ENCODE assay signal across 22 cellular contexts in genomic region chr9:134850611-134851010, GRCh38. TPM values are rescaled to one million over a fixed set of nuclear protein-coding genes. Genes with fewer than 3 reads are reported as not detected.
DNase-seq lines count a peak whose midpoint lies in the region; ATAC-seq, FAIRE-seq and TF ChIP-seq lines count a peak whose summit lies in the region.
"Had no signal": no experiment of that assay in that cellular context is flagged by ENCODE, and none has a peak within 500 bp of the region (broad histone marks: within the 10 kb centered on the region; RNA-seq: fewer than 3 reads in every experiment).

No MANE protein-coding gene starts in this region.

- FAIRE-seq in astrocyte (lab: Jason Lieb, UNC), result no peak
- FAIRE-seq: A549, GM12878, H54 had no signal

- H3K4me1 ChIP-seq in astrocyte (ENCODE audit: insufficient read depth, low read length) (no peaks in the 10 kb centered on the region), osteoblast (ENCODE audit: insufficient read depth, low read length) (no peaks in the 10 kb centered on the region), tibial artery (no peaks in the 10 kb centered on the region), GM23248 (ENCODE audit: insufficient read depth) (no peaks in the 10 kb centered on the region)
- H3K4me1 ChIP-seq: A549, BE2C, Caco-2, HAP-1 had no signal

- DNase-seq in CD14-positive monocyte (ENCODE audit: low spot score) (peak; percentile 4), astrocyte (ENCODE audit: low read depth) (no peak), osteoblast (ENCODE audit: insufficient read length, low spot score, missing footprints) (peak; percentile 70), tibial artery (peak; percentile 10 to 45), GM23248 (no peak), NCI-H1092 (lab: John Stamatoyannopoulos, UW) (no peak)
- DNase-seq in CD4-positive, alpha-beta T cell, result no peak
- DNase-seq: 8988T; ACHN; AML-193; CD8-positive, alpha-beta T cell; DMS153; DND-41; GDM1; GOT3 had no signal

- H3K27ac Mint-ChIP-seq in CD14-positive monocyte (no peak overlapping the region), astrocyte (ENCODE audit: unreplicated experiment) (peak overlapping the region; percentile 75)
- H3K27ac Mint-ChIP-seq in CD4-positive, alpha-beta T cell, result no peak overlapping the region
- H3K27ac Mint-ChIP-seq: CD8-positive, alpha-beta T cell had no signal

- H3K9ac ChIP-seq in astrocyte (ENCODE audit: low read length) (no peak overlapping the region), GM23248 (no peak overlapping the region)
- H3K9ac ChIP-seq: BLaER1 treated with 17β-estradiol and CSF1 and Interleukin-3, amounts not matched to agents 10 nM and 100 nM had no signal

- no peaks in the 10 kb centered on the region for H3K9me2 ChIP-seq in GM23248 (ENCODE audit: insufficient read depth)

- POLR2A ChIA-PET in CD4-positive, alpha-beta T cell (lab: Charles Lee), result no interaction called here

- peaks cover 49% of the 10 kb centered on the region for H3F3A ChIP-seq in GM23248 (ENCODE audit: insufficient read depth)

- H3K4me2 ChIP-seq in astrocyte (ENCODE audit: low read length), result no peak overlapping the region
- H3K4me2 ChIP-seq in osteoblast (ENCODE audit: insufficient read depth, low read length), result no peak overlapping the region
- H3K4me2 ChIP-seq in GM23248 (ENCODE audit: unreplicated experiment), result no peak overlapping the region
- H3K4me2 ChIP-seq: A549; BLaER1 treated with 17β-estradiol and CSF1 and Interleukin-3, amounts not matched to agents 10 nM and 100 nM had no signal

- H3K4me3 ChIP-seq in astrocyte (ENCODE audit: insufficient read depth, low read depth, low read length), result no peak overlapping the region
- no peak overlapping the region for H3K4me3 ChIP-seq in osteoblast (ENCODE audit: insufficient read depth, low read length)
- H3K4me3 ChIP-seq in tibial artery, result no peak overlapping the region
- H3K4me3 ChIP-seq in GM23248, result no peak overlapping the region
- H3K4me3 ChIP-seq: A549; BLaER1 treated with 17β-estradiol and CSF1 and Interleukin-3, amounts not matched to agents 10 nM and 100 nM; GM12878; HAP-1 had no signal

- H3K9me3 ChIP-seq in astrocyte (ENCODE audit: insufficient read depth, low read depth, low read length) (peaks cover 22% of the 10 kb centered on the region), osteoblast (ENCODE audit: low read depth, low read length) (peaks cover 3% of the 10 kb centered on the region), tibial artery (no peaks in the 10 kb centered on the region), GM23248 (ENCODE audit: low read depth) (no peaks in the 10 kb centered on the region)
- no peaks in the 10 kb centered on the region for H3K9me3 ChIP-seq in CD4-positive, alpha-beta T cell (ENCODE audit: control insufficient read depth, low read length)
- H3K9me3 ChIP-seq: BE2C, Caco-2, HAP-1 had no signal

- peaks cover 65% of the 10 kb centered on the region for H4K20me1 ChIP-seq in astrocyte (ENCODE audit: insufficient read depth, low read length)
- H4K20me1 ChIP-seq in osteoblast (ENCODE audit: insufficient read depth, low read length), result peaks cover 3% of the 10 kb centered on the region
- no peaks in the 10 kb centered on the region for H4K20me1 ChIP-seq in GM23248 (ENCODE audit: insufficient read depth)

- CTCF ChIA-PET in CD4-positive, alpha-beta T cell (lab: Charles Lee), result no interaction called here

- H3K27me3 Mint-ChIP-seq in CD14-positive monocyte (ENCODE audit: low read depth in 3 of 3), result peaks cover 2 to 11% (median 3%) of the 10 kb centered on the region in 3 donors
- H3K27me3 Mint-ChIP-seq in astrocyte (ENCODE audit: low read depth, unreplicated experiment), result no peaks in the 10 kb centered on the region
- H3K27me3 Mint-ChIP-seq in CD4-positive, alpha-beta T cell, result peaks cover 6% of the 10 kb centered on the region

- TF ChIP-seq CTCF in CD14-positive monocyte (IDR thresholded peaks at IDR 0.05), result no peak
- no peak for TF ChIP-seq CTCF in astrocyte (IDR thresholded peaks at IDR 0.05; ENCODE audit: insufficient read depth, low read depth, low read length)
- no peak for TF ChIP-seq CTCF in osteoblast (IDR thresholded peaks at IDR 0.05; ENCODE audit: extremely low read depth, low read depth, low read length)
- TF ChIP-seq CTCF in tibial artery (IDR thresholded peaks at IDR 0.05), result no peak
- no peak for TF ChIP-seq CTCF in CD4-positive, alpha-beta T cell (IDR thresholded peaks at IDR 0.05)

- in situ Hi-C loops in GM23248 (cut with MboI), result no loop called here

- intact Hi-C loops in CD14-positive monocyte (cut with micrococcal nuclease), result no loop called here
- intact Hi-C loops in tibial artery (cut with DNase I; ENCODE audit: low total_unique reads), result no loop called here
- intact Hi-C loops in CD4-positive, alpha-beta T cell (cut with DNase I, micrococcal nuclease), result no loop called here

- no peaks in the 10 kb centered on the region for H3K27me3 ChIP-seq in astrocyte (ENCODE audit: insufficient read depth, low read length)
- H3K27me3 ChIP-seq in osteoblast (ENCODE audit: insufficient read depth, low read length), result no peaks in the 10 kb centered on the region
- H3K27me3 ChIP-seq in tibial artery, result no peaks in the 10 kb centered on the region
- no peaks in the 10 kb centered on the region for H3K27me3 ChIP-seq in CD4-positive, alpha-beta T cell (ENCODE audit: control insufficient read depth, insufficient read depth, low read length)
- no peaks in the 10 kb centered on the region for H3K27me3 ChIP-seq in GM23248 (replicated peaks; ENCODE audit: insufficient read depth)
- H3K27me3 ChIP-seq: BE2C had no signal

- H3K27ac ChIP-seq in astrocyte (ENCODE audit: low read depth, low read length) (no peak overlapping the region), osteoblast (ENCODE audit: low read depth, low read length) (no peak overlapping the region), tibial artery (no peak overlapping the region), GM23248 (no peak overlapping the region)
- no peak overlapping the region for H3K27ac ChIP-seq in CD4-positive, alpha-beta T cell (ENCODE audit: low read depth, low read length)
- H3K27ac ChIP-seq: A549; BLaER1 treated with 17β-estradiol and CSF1 and Interleukin-3, amounts not matched to agents 10 nM and 100 nM had no signal

- H2AFZ ChIP-seq in astrocyte (ENCODE audit: low read depth, low read length) (no peak overlapping the region), osteoblast (ENCODE audit: low read length) (no peak overlapping the region), GM23248 (no peak overlapping the region)

- H3K36me3 Mint-ChIP-seq in CD14-positive monocyte (no peaks in the 10 kb centered on the region), astrocyte (ENCODE audit: low read depth, unreplicated experiment) (peaks cover 19% of the 10 kb centered on the region)
- no peaks in the 10 kb centered on the region for H3K36me3 Mint-ChIP-seq in CD4-positive, alpha-beta T cell (ENCODE audit: low read depth)
- H3K36me3 Mint-ChIP-seq: CD8-positive, alpha-beta T cell had no signal

- H3K79me2 ChIP-seq in astrocyte (ENCODE audit: insufficient read depth, low read length), result no peaks in the 10 kb centered on the region
- H3K79me2 ChIP-seq in osteoblast (ENCODE audit: insufficient read depth, low read length), result no peaks in the 10 kb centered on the region
- no peaks in the 10 kb centered on the region for H3K79me2 ChIP-seq in GM23248 (ENCODE audit: insufficient read depth)

- H3K4me1 Mint-ChIP-seq in CD14-positive monocyte, result peaks cover 1% of the 10 kb centered on the region
- H3K4me1 Mint-ChIP-seq in astrocyte (ENCODE audit: low read depth, unreplicated experiment), result peaks cover 1% of the 10 kb centered on the region
- no peaks in the 10 kb centered on the region for H3K4me1 Mint-ChIP-seq in CD4-positive, alpha-beta T cell (ENCODE audit: low read depth)

- H3K36me3 ChIP-seq in astrocyte (ENCODE audit: insufficient read depth, low read length), result peaks cover 4% of the 10 kb centered on the region
- peaks cover 3% of the 10 kb centered on the region for H3K36me3 ChIP-seq in osteoblast (ENCODE audit: insufficient read depth, low read length)
- no peaks in the 10 kb centered on the region for H3K36me3 ChIP-seq in tibial artery
- peaks cover 5% of the 10 kb centered on the region; the same call in 1 of the 2 replicates for H3K36me3 ChIP-seq in GM23248 (ENCODE audit: low read depth)
- H3K36me3 ChIP-seq: BE2C; BLaER1 treated with 17β-estradiol and CSF1 and Interleukin-3, amounts not matched to agents 10 nM and 100 nM; HAP-1 had no signal

- 84 to 92% methylated on average over 8 to 9 of the region's 9 CpGs for WGBS in GM23248 (ENCODE audit: low coverage in 1 of 2, low lambda C conversion rate in 2 of 2, missing lambda C conversion rate in 2 of 2), 2 experiments

- H3K4me3 Mint-ChIP-seq in CD14-positive monocyte, result no peak overlapping the region
- no peak overlapping the region for H3K4me3 Mint-ChIP-seq in astrocyte (ENCODE audit: unreplicated experiment)
- H3K4me3 Mint-ChIP-seq in CD4-positive, alpha-beta T cell, result no peak overlapping the region
- H3K4me3 Mint-ChIP-seq: CD8-positive, alpha-beta T cell had no signal

- H3K9me3 Mint-ChIP-seq in CD14-positive monocyte (peaks cover 3 to 26% (median 17%) of the 10 kb centered on the region in 7 donors), astrocyte (ENCODE audit: unreplicated experiment) (peaks cover 10% of the 10 kb centered on the region)
- H3K9me3 Mint-ChIP-seq in CD4-positive, alpha-beta T cell, result no peaks in the 10 kb centered on the region
- H3K9me3 Mint-ChIP-seq: CD8-positive, alpha-beta T cell had no signal

- no peak for ATAC-seq in CD4-positive, alpha-beta T cell (ENCODE audit: poor library complexity)
- ATAC-seq: A549; CD8-positive, alpha-beta T cell; GM12878 had no signal

RNA-seq across cellular contexts. Expression of gene FCN2, which starts 30.0 kb away (rescaled TPM):
- polyA plus RNA-seq in CD14-positive monocyte, result not detected
- total RNA-seq in astrocyte, result not detected in 2 replicates
- not detected in 2 replicates for total RNA-seq in osteoblast
- not detected for total RNA-seq in CD4-positive, alpha-beta T cell
- not detected in 2 replicates for total RNA-seq in GM23248 (2014; rRNA removed; shearing (Covaris generic))
- not detected in 2 replicates for polyA plus RNA-seq in GM23248 (2016; fragmentation: Nextera tagmentation; extraction: Ambion mirVana)
- total RNA-seq: Caco-2; CD8-positive, alpha-beta T cell; GM12878 had no signal
- polyA plus RNA-seq: A549, GM12878 had no signal

Comparison
In these comparisons a context has a peak if more than half of its experiments do, and no peak if none do; other contexts are left out.
1. DNase-seq: peak in CD14-positive monocyte (single experiment), osteoblast (single experiment) and tibial artery (2 of 2); none in astrocyte (single experiment), CD4-positive, alpha-beta T cell (0 of 10), GM23248 (single experiment) and NCI-H1092 (single experiment).